Comparison of ENCODE assay signal across 29 cellular contexts in genomic region chr2:158743466-158743865, GRCh38. TPM values are rescaled to one million over a fixed set of nuclear protein-coding genes. Genes with fewer than 3 reads are reported as not detected.
"Had no signal": no experiment of that assay in that cellular context is flagged by ENCODE, and none has a peak within 500 bp of the region (broad histone marks: within the 10 kb centered on the region; RNA-seq: fewer than 3 reads in every experiment).

No MANE protein-coding gene starts in this region.

- H3K4me3 Mint-ChIP-seq: activated CD8-positive, alpha-beta T cell treated with anti-CD3 and anti-CD28 coated beads for 36 hours; activated naive CD4-positive, alpha-beta T cell treated with anti-CD3 and anti-CD28 coated beads, Interleukin-2, amount 10 ng/mL, durations not matched to agents 7 days and 5 days; activated naive CD8-positive, alpha-beta T cell treated with anti-CD3 and anti-CD28 coated beads for 36 hours; activated T-cell treated with anti-CD3 and anti-CD28 coated beads, Interleukin-2, amount 50 U/mL, for 72 hours; IgD-negative memory B cell; T-helper 2 cell treated with Interferon-gamma antibody and Interleukin-4, amounts not matched to agents 5 μg/mL and 100 μg/mL, for 36 hours had no signal

- H3K4me2 ChIP-seq: PC-9 had no signal

- H3K9me3 Mint-ChIP-seq: activated CD8-positive, alpha-beta T cell treated with anti-CD3 and anti-CD28 coated beads for 36 hours; activated naive CD4-positive, alpha-beta T cell treated with anti-CD3 and anti-CD28 coated beads, Interleukin-2, amount 10 ng/mL, durations not matched to agents 7 days and 5 days; activated naive CD8-positive, alpha-beta T cell treated with anti-CD3 and anti-CD28 coated beads for 36 hours; activated T-cell treated with anti-CD3 and anti-CD28 coated beads, Interleukin-2, amount 50 U/mL, for 72 hours; activated T-helper 2 cell treated with anti-CD3 and anti-CD28 coated beads, Interferon-gamma antibody, Interleukin-2, Interleukin-4, amounts not matched to agents 10 μg/mL and 5 μg/mL and 100 μg/mL, durations not matched to agents 14 hours and 24 hours and 36 hours; IgD-negative memory B cell; T-helper 2 cell treated with Interferon-gamma antibody and Interleukin-4, amounts not matched to agents 5 μg/mL and 100 μg/mL, for 36 hours had no signal

- DNase-seq: activated CD4-positive, alpha-beta T cell treated with anti-CD3 and anti-CD28 coated beads for 4 hours; activated CD8-positive, alpha-beta memory T cell treated with anti-CD3 and anti-CD28 coated beads, Interleukin-2, amount 50 U/mL, for 4 hours; activated CD8-positive, alpha-beta T cell treated with anti-CD3 and anti-CD28 coated beads for 36 hours; activated gamma-delta T cell treated with Interleukin-2 at 50 U/mL for 16 hours; activated naive CD4-positive, alpha-beta T cell treated with anti-CD3 and anti-CD28 coated beads, Interleukin-2, amount 10 ng/mL, durations not matched to agents 7 days and 5 days; activated naive CD8-positive, alpha-beta T cell treated with anti-CD3 and anti-CD28 coated beads for 36 hours; activated T-cell treated with anti-CD3 and anti-CD28 coated beads, Interleukin-2, amount 50 U/mL, for 72 hours; adrenal gland; anterior cingulate cortex; central memory CD4-positive, alpha-beta T cell; KG1; MG63; NCI-H1092 treated with DMSO at 0.1 percent for 48 hours; NCI-H1417 treated with DMSO at 0.1 percent for 48 hours; NCI-H1694; NCI-H2029; NCI-H2107; NCI-H2171 treated with DMSO at 0.1 percent for 48 hours; NCI-H510A treated with DMSO at 0.1 percent for 48 hours; NCI-H69; PC-9; SIG-M5; SW 1271 had no signal

- H3K27ac ChIP-seq: PC-9 had no signal

- H3K27me3 ChIP-seq: adrenal gland had no signal

- H3K36me3 ChIP-seq: adrenal gland, MG63 had no signal

- H3K4me3 ChIP-seq: adrenal gland, MG63, PC-9 had no signal

- H3K36me3 Mint-ChIP-seq: activated naive CD4-positive, alpha-beta T cell treated with anti-CD3 and anti-CD28 coated beads, Interleukin-2, amount 10 ng/mL, durations not matched to agents 7 days and 5 days; activated naive CD8-positive, alpha-beta T cell treated with anti-CD3 and anti-CD28 coated beads for 36 hours; IgD-negative memory B cell had no signal

- H3K4me1 Mint-ChIP-seq: activated naive CD4-positive, alpha-beta T cell treated with anti-CD3 and anti-CD28 coated beads, Interleukin-2, amount 10 ng/mL, durations not matched to agents 7 days and 5 days; IgD-negative memory B cell had no signal

- H2AFZ ChIP-seq: PC-9 had no signal

- ATAC-seq: activated CD4-positive, CD25-positive, alpha-beta regulatory T cell treated with anti-CD3 and anti-CD28 coated beads, Interleukin-2, amount 50 U/mL, for 24 hours; activated CD8-positive, alpha-beta T cell treated with anti-CD3 and anti-CD28 coated beads for 36 hours; activated T-cell treated with anti-CD3 and anti-CD28 coated beads, Interleukin-2, amount 50 U/mL, for 72 hours had no signal

- H3K27ac Mint-ChIP-seq: activated CD8-positive, alpha-beta T cell treated with anti-CD3 and anti-CD28 coated beads for 36 hours; activated naive CD4-positive, alpha-beta T cell treated with anti-CD3 and anti-CD28 coated beads, Interleukin-2, amount 10 ng/mL, durations not matched to agents 7 days and 5 days; activated naive CD8-positive, alpha-beta T cell treated with anti-CD3 and anti-CD28 coated beads for 36 hours; activated T-cell treated with anti-CD3 and anti-CD28 coated beads, Interleukin-2, amount 50 U/mL, for 72 hours; activated T-helper 2 cell treated with anti-CD3 and anti-CD28 coated beads, Interferon-gamma antibody, Interleukin-2, Interleukin-4, amounts not matched to agents 10 μg/mL and 5 μg/mL and 100 μg/mL, durations not matched to agents 14 hours and 24 hours and 36 hours; IgD-negative memory B cell; T-helper 2 cell treated with Interferon-gamma antibody and Interleukin-4, amounts not matched to agents 5 μg/mL and 100 μg/mL, for 36 hours had no signal

- H3K9me3 ChIP-seq: adrenal gland, MG63 had no signal

RNA-seq across cellular contexts. Expression of gene DAPL1, which starts 51.7 kb away (rescaled TPM):
- total RNA-seq: activated CD8-positive, alpha-beta T cell treated with anti-CD3 and anti-CD28 coated beads for 36 hours; activated naive CD8-positive, alpha-beta T cell treated with anti-CD3 and anti-CD28 coated beads for 36 hours; activated T-cell treated with anti-CD3 and anti-CD28 coated beads, Interleukin-2, amount 50 U/mL, for 72 hours; activated T-helper 2 cell treated with anti-CD3 and anti-CD28 coated beads, Interferon-gamma antibody, Interleukin-2, Interleukin-4, amounts not matched to agents 10 μg/mL and 5 μg/mL and 100 μg/mL, durations not matched to agents 14 hours and 24 hours and 36 hours; bronchial epithelial cell; PC-9; T-helper 1 cell treated with Interleukin-12 subunit alpha and Interleukin-12 subunit beta and Interleukin-4 antibody, amounts not matched to agents 30 ng/mL and 1 ng/mL, for 36 hours had no signal
- polyA plus RNA-seq: IgD-negative memory B cell had no signal
